18 cellular contexts compared by ENCODE assay signal in genomic region chr22:43260818-43261217, GRCh38.
DNase-seq lines count a peak whose midpoint lies in the region; ATAC-seq and TF ChIP-seq lines count a peak whose summit lies in the region.
"Had no signal": no experiment of that assay in that cellular context is flagged by ENCODE, and none has a peak within 500 bp of the region (broad histone marks: within the 10 kb centered on the region; RNA-seq: fewer than 3 reads in every experiment).

No MANE protein-coding gene starts in this region.

- no peaks in the 10 kb centered on the region for H3K36me3 ChIP-seq in mesendoderm (ENCODE audit: control insufficient read depth, insufficient read depth, low read length)

- ATAC-seq in stimulated activated effector memory CD8-positive, alpha-beta T cell treated with anti-CD3 and anti-CD28 coated beads, Interleukin-12 subunit alpha, Interleukin-12 subunit beta, amount 100 ng/mL, for 72 hours, result no peak
- no peak for ATAC-seq in activated naive CD4-positive, alpha-beta T cell treated with anti-CD3 and anti-CD28 coated beads, Interleukin-2, amount 50 U/mL, for 72 hours
- no peak for ATAC-seq in GM18868 (IDR thresholded peaks at IDR 0.05; ENCODE audit: unreplicated experiment)
- ATAC-seq: GM12878 had no signal

- no peaks in the 10 kb centered on the region for H3K36me3 Mint-ChIP-seq in stimulated activated effector memory CD8-positive, alpha-beta T cell treated with anti-CD3 and anti-CD28 coated beads, Interleukin-12 subunit alpha, Interleukin-12 subunit beta, amount 100 ng/mL, for 72 hours
- H3K36me3 Mint-ChIP-seq in activated naive CD4-positive, alpha-beta T cell treated with anti-CD3 and anti-CD28 coated beads, Interleukin-2, amount 50 U/mL, for 72 hours, result no peaks in the 10 kb centered on the region

- peak overlapping the region; percentile 32 for H3K27ac Mint-ChIP-seq in stimulated activated effector memory CD8-positive, alpha-beta T cell treated with anti-CD3 and anti-CD28 coated beads, Interleukin-12 subunit alpha, Interleukin-12 subunit beta, amount 100 ng/mL, for 72 hours
- peak overlapping the region in 1 of 2 donors; percentile 33 for H3K27ac Mint-ChIP-seq in activated naive CD4-positive, alpha-beta T cell treated with anti-CD3 and anti-CD28 coated beads, Interleukin-2, amount 50 U/mL, for 72 hours

- no peaks in the 10 kb centered on the region for H3K9me3 Mint-ChIP-seq in stimulated activated effector memory CD8-positive, alpha-beta T cell treated with anti-CD3 and anti-CD28 coated beads, Interleukin-12 subunit alpha, Interleukin-12 subunit beta, amount 100 ng/mL, for 72 hours
- no peaks in the 10 kb centered on the region for H3K9me3 Mint-ChIP-seq in activated naive CD4-positive, alpha-beta T cell treated with anti-CD3 and anti-CD28 coated beads, Interleukin-2, amount 50 U/mL, for 72 hours

- no peak overlapping the region for H2BK120ac ChIP-seq in mesendoderm (ENCODE audit: low read depth, low read length)

- no peaks in the 10 kb centered on the region for H3K79me1 ChIP-seq in mesendoderm (ENCODE audit: low read length)

- no peak overlapping the region for H2BK15ac ChIP-seq in mesendoderm (replicated peaks; ENCODE audit: low read depth)

- no peak overlapping the region for H2AK5ac ChIP-seq in mesendoderm (ENCODE audit: low read length)

- peaks cover 1% of the 10 kb centered on the region for H3K4me1 ChIP-seq in mesendoderm (ENCODE audit: control insufficient read depth, low read depth, low read length)

- DNase-seq in RPMI8226 (peak; percentile 89), fibroblast of pulmonary artery (ENCODE audit: low read depth) (peak; percentile 5), mesendoderm (no peak), RKO (ENCODE audit: low spot score) (no peak)
- no peak for DNase-seq in stimulated activated effector memory CD8-positive, alpha-beta T cell treated with anti-CD3 and anti-CD28 coated beads, Interleukin-12 subunit alpha, Interleukin-12 subunit beta, amount 100 ng/mL, for 72 hours (ENCODE audit: low spot score in 2 of 2)
- DNase-seq in activated naive CD4-positive, alpha-beta T cell treated with anti-CD3 and anti-CD28 coated beads, Interleukin-2, amount 50 U/mL, for 72 hours (ENCODE audit: low spot score in 2 of 2), result no peak
- no peak for DNase-seq in activated CD8-positive, alpha-beta memory T cell treated with anti-CD3 and anti-CD28 coated beads for 24 hours
- DNase-seq: DND-41, GDM1, GOT3, NCI-H1436, NCI-H2081, NCI-H510A, NCI-H774 had no signal

- no peak overlapping the region for H3K4me3 ChIP-seq in fibroblast of pulmonary artery (replicated peaks; ENCODE audit: low read depth, low read length)
- no peak overlapping the region for H3K4me3 ChIP-seq in mesendoderm (ENCODE audit: low read length)
- H3K4me3 ChIP-seq: GM12878 had no signal

- H3K4me2 ChIP-seq in mesendoderm (ENCODE audit: low read length), result no peak overlapping the region

- no peaks in the 10 kb centered on the region for H3K79me2 ChIP-seq in mesendoderm (ENCODE audit: control insufficient read depth, insufficient read depth, low read length)

- H3K4me1 Mint-ChIP-seq in stimulated activated effector memory CD8-positive, alpha-beta T cell treated with anti-CD3 and anti-CD28 coated beads, Interleukin-12 subunit alpha, Interleukin-12 subunit beta, amount 100 ng/mL, for 72 hours, result peaks cover 46% of the 10 kb centered on the region

- H3K4ac ChIP-seq in mesendoderm (ENCODE audit: low read depth, low read length), result no peak overlapping the region

- H2BK5ac ChIP-seq in mesendoderm (ENCODE audit: low read length), result no peak overlapping the region

- no peak overlapping the region for H4K5ac ChIP-seq in mesendoderm (ENCODE audit: low read length)

- H3K27me3 ChIP-seq in mesendoderm (ENCODE audit: insufficient read depth, low read length, poor library complexity), result no peaks in the 10 kb centered on the region

- WGBS in mesendoderm (ENCODE audit: extremely low coverage, insufficient coverage, low lambda C conversion rate), result no CpG with 5 or more reads among the region's 8 CpGs

- no peak for TF ChIP-seq CTCF in fibroblast of pulmonary artery (IDR thresholded peaks at IDR 0.05; ENCODE audit: low read length, missing control alignments)

- no peak overlapping the region for H4K8ac ChIP-seq in mesendoderm (ENCODE audit: low read depth, low read length)

- H3K18ac ChIP-seq in mesendoderm (ENCODE audit: low read length), result no peak overlapping the region

- no peak overlapping the region for H3K4me3 Mint-ChIP-seq in stimulated activated effector memory CD8-positive, alpha-beta T cell treated with anti-CD3 and anti-CD28 coated beads, Interleukin-12 subunit alpha, Interleukin-12 subunit beta, amount 100 ng/mL, for 72 hours

- H3K56ac ChIP-seq in mesendoderm (ENCODE audit: low read length), result no peak overlapping the region

- H3K27ac ChIP-seq in mesendoderm (ENCODE audit: low read depth, low read length), result peak overlapping the region; percentile 10
- H3K27ac ChIP-seq: C4-2B, HL-60 had no signal

- H3K9ac ChIP-seq in mesendoderm (ENCODE audit: low read length), result no peak overlapping the region

- no peak overlapping the region for H3K23ac ChIP-seq in mesendoderm (ENCODE audit: low read length)

Comparison
In these comparisons a context has a peak if more than half of its experiments do, and no peak if none do; other contexts are left out.
1. DNase-seq: peak in RPMI8226 (single experiment) and fibroblast of pulmonary artery (single experiment); none in mesendoderm (single experiment), stimulated activated effector memory CD8-positive, alpha-beta T cell treated with anti-CD3 and anti-CD28 coated beads, Interleukin-12 subunit alpha, Interleukin-12 subunit beta, amount 100 ng/mL, for 72 hours (0 of 2), activated naive CD4-positive, alpha-beta T cell treated with anti-CD3 and anti-CD28 coated beads, Interleukin-2, amount 50 U/mL, for 72 hours (0 of 2), RKO (single experiment) and activated CD8-positive, alpha-beta memory T cell treated with anti-CD3 and anti-CD28 coated beads for 24 hours (single experiment).